Comparison of ENCODE assay signal across 8 cellular contexts in genomic region chr3:8501388-8502131, GRCh38. TPM values are rescaled to one million over a fixed set of nuclear protein-coding genes. Genes with fewer than 3 reads are reported as not detected.
DNase-seq lines count a peak whose midpoint lies in the region; ATAC-seq lines count a peak whose summit lies in the region.

Gene LMCD1 (plus strand): TSS chr3:8501823. CDS start chr3:8501939, 116 bp downstream.

- no CpG with 5 or more reads among the region's 49 CpGs for WGBS in mesendoderm (ENCODE audit: extremely low coverage, insufficient coverage, low lambda C conversion rate)

- H3K18ac ChIP-seq in mesendoderm (ENCODE audit: low read length): peak within 1 kb of the TSS; percentile 94

- H4K5ac ChIP-seq in mesendoderm (ENCODE audit: low read length): no peak within 1 kb of the TSS

- no peak within 1 kb of the TSS for H2BK15ac ChIP-seq in mesendoderm (replicated peaks; ENCODE audit: low read depth)

- H3K4me1 ChIP-seq in mesendoderm (ENCODE audit: control insufficient read depth, low read depth, low read length): peaks cover 5% of the 10 kb centered on the region

- in situ Hi-C loops in endometrial microvascular endothelial cells (cut with HindIII; ENCODE audit: inconsistent ontology term, low pct_unique_long_range_greater_than_20kb, low sequenced_read_pairs): no loop called here

- no peaks in the 10 kb centered on the region for H3K27me3 ChIP-seq in mesendoderm (ENCODE audit: insufficient read depth, low read length, poor library complexity)

- peak within 1 kb of the TSS; percentile 80 for H3K56ac ChIP-seq in mesendoderm (ENCODE audit: low read length)

- H2BK120ac ChIP-seq in mesendoderm (ENCODE audit: low read depth, low read length): peak within 1 kb of the TSS; percentile 88

- H3K36me3 ChIP-seq in mesendoderm (ENCODE audit: control insufficient read depth, insufficient read depth, low read length): no peaks in the 10 kb centered on the region

- H3K4ac ChIP-seq in mesendoderm (ENCODE audit: low read depth, low read length): no peak within 1 kb of the TSS

- H3K23ac ChIP-seq in mesendoderm (ENCODE audit: low read length): no peak within 1 kb of the TSS

- peak within 1 kb of the TSS; percentile 80 for H3K27ac ChIP-seq in mesendoderm (ENCODE audit: low read depth, low read length)

- no peak within 1 kb of the TSS for H2AK5ac ChIP-seq in mesendoderm (ENCODE audit: low read length)

- DNase-seq in C1 segment of cervical spinal cord (lab: John Stamatoyannopoulos, UW): peak; percentile 53 to 98 (median 92)
- DNase-seq in NOMO-1 (lab: John Stamatoyannopoulos, UW; ENCODE audit: unreplicated experiment in 2 of 2): peak; percentile 39 to 50
- peak; percentile 87 for DNase-seq in activated CD8-positive, alpha-beta memory T cell treated with anti-CD3 and anti-CD28 coated beads, Interleukin-2, amount 50 U/mL, for 48 hours
- DNase-seq in mesendoderm: peak; percentile 99
- peak; percentile 63 for DNase-seq in stimulated activated CD8-positive, alpha-beta memory T cell treated with anti-CD3 and anti-CD28 coated beads, Interleukin-12 subunit alpha, Interleukin-12 subunit beta, amount 100 ng/mL, for 4 hours (ENCODE audit: low read depth)

- ATAC-seq in GM19351 (IDR thresholded peaks at IDR 0.05; ENCODE audit: unreplicated experiment): peak; percentile 93
- ATAC-seq in HG03469 (IDR thresholded peaks at IDR 0.05; ENCODE audit: unreplicated experiment): peak; percentile 96

- peak within 1 kb of the TSS; percentile 69 for H3K9ac ChIP-seq in mesendoderm (ENCODE audit: low read length)

- H3K4me2 ChIP-seq in mesendoderm (ENCODE audit: low read length): peak within 1 kb of the TSS; percentile 50

- H4K8ac ChIP-seq in mesendoderm (ENCODE audit: low read depth, low read length): peak within 1 kb of the TSS; percentile 95

- no peak within 1 kb of the TSS for H2BK5ac ChIP-seq in mesendoderm (ENCODE audit: low read length)

- no peaks in the 10 kb centered on the region for H3K79me1 ChIP-seq in mesendoderm (ENCODE audit: low read length)

- H3K79me2 ChIP-seq in mesendoderm (ENCODE audit: control insufficient read depth, insufficient read depth, low read length): no peaks in the 10 kb centered on the region

- peak within 1 kb of the TSS; percentile 8 for H3K4me3 ChIP-seq in mesendoderm (ENCODE audit: low read length)

RNA-seq across cellular contexts. Expression of gene LMCD1, which starts in this region (rescaled TPM):
- 39.1 TPM for total RNA-seq in endometrial microvascular endothelial cells (ENCODE audit: inconsistent ontology term)
- 7.2 TPM for polyA plus RNA-seq in mesendoderm (2013, experiment 1 of 2)
- 7.6 TPM for polyA plus RNA-seq in mesendoderm (2013, experiment 2 of 2)

Comparison
In these comparisons a context has a peak if more than half of its experiments do, and no peak if none do; other contexts are left out.
1. Peak in every context shown above with its lines: DNase-seq, ATAC-seq, H3K4me3 ChIP-seq and H3K27ac ChIP-seq.
2. DNase-seq: peak in every context shown above with its lines; median percentile 99 in mesendoderm; 92 in C1 segment of cervical spinal cord; 87 in activated CD8-positive, alpha-beta memory T cell treated with anti-CD3 and anti-CD28 coated beads, Interleukin-2, amount 50 U/mL, for 48 hours; 63 in stimulated activated CD8-positive, alpha-beta memory T cell treated with anti-CD3 and anti-CD28 coated beads, Interleukin-12 subunit alpha, Interleukin-12 subunit beta, amount 100 ng/mL, for 4 hours; 44 in NOMO-1.